11 cellular contexts compared by ENCODE assay signal in the genomic region with DNA sequence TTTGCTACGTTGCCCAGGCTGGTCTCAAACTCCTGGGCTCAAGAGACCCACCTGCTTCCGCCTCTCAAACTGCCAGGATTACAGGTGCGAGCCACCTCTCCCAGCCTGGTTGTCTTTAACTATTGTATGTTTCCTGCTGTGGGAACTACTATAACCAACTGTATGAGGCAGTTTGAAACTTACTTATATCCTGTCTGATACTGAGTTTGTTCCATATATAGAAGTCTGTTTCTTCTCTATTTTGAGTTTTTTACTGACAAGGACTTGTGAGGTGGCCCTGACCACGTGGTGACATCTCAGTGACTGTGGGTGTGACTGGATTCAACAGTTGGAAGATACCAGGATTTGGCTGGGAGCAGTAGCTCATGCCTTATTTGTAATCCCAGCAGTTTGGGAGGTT. TPM values are rescaled to one million over a fixed set of nuclear protein-coding genes. Genes with fewer than 3 reads are reported as not detected.
DNase-seq lines count a peak whose midpoint lies in the region; ATAC-seq lines count a peak whose summit lies in the region.
"Had no signal": no experiment of that assay in that cellular context is flagged by ENCODE, and none has a peak within 500 bp of the region (broad histone marks: within the 10 kb centered on the region; RNA-seq: fewer than 3 reads in every experiment).

No MANE protein-coding gene starts in this region.

- H3K27me3 Mint-ChIP-seq in activated CD8-positive, alpha-beta memory T cell treated with anti-CD3 and anti-CD28 coated beads, Interleukin-2, amount 10 ng/mL, durations not matched to agents 7 days and 5 days: no peaks in the 10 kb centered on the region

- peaks cover 21% of the 10 kb centered on the region for H3K4me1 Mint-ChIP-seq in activated CD8-positive, alpha-beta memory T cell treated with anti-CD3 and anti-CD28 coated beads, Interleukin-2, amount 10 ng/mL, durations not matched to agents 7 days and 5 days
- H3K4me1 Mint-ChIP-seq in stimulated activated effector memory CD8-positive, alpha-beta T cell treated with anti-CD3 and anti-CD28 coated beads, Interleukin-12 subunit alpha, Interleukin-12 subunit beta, amount 100 ng/mL, for 72 hours: peaks cover 36% of the 10 kb centered on the region

- CTCF ChIA-PET in activated CD8-positive, alpha-beta memory T cell treated with anti-CD3 and anti-CD28 coated beads, Interleukin-2, amount 10 ng/mL, durations not matched to agents 7 days and 5 days (lab: Charles Lee): no interaction called here

- ATAC-seq in activated CD8-positive, alpha-beta memory T cell treated with anti-CD3 and anti-CD28 coated beads, Interleukin-2, amount 10 ng/mL, durations not matched to agents 7 days and 5 days: peak; percentile 66
- ATAC-seq in GM21737 (IDR thresholded peaks at IDR 0.05; ENCODE audit: unreplicated experiment) (peak; percentile 96), HG03460 (IDR thresholded peaks at IDR 0.05; ENCODE audit: unreplicated experiment) (peak; percentile 94), left colon (no peak)
- peak; percentile 89 for ATAC-seq in stimulated activated effector memory CD8-positive, alpha-beta T cell treated with anti-CD3 and anti-CD28 coated beads, Interleukin-12 subunit alpha, Interleukin-12 subunit beta, amount 100 ng/mL, for 72 hours

- peak overlapping the region; percentile 68 for H3K27ac Mint-ChIP-seq in activated CD8-positive, alpha-beta memory T cell treated with anti-CD3 and anti-CD28 coated beads, Interleukin-2, amount 10 ng/mL, durations not matched to agents 7 days and 5 days
- H3K27ac Mint-ChIP-seq in stimulated activated effector memory CD8-positive, alpha-beta T cell treated with anti-CD3 and anti-CD28 coated beads, Interleukin-12 subunit alpha, Interleukin-12 subunit beta, amount 100 ng/mL, for 72 hours: peak overlapping the region; percentile 45

- H3K9me3 Mint-ChIP-seq in activated CD8-positive, alpha-beta memory T cell treated with anti-CD3 and anti-CD28 coated beads, Interleukin-2, amount 10 ng/mL, durations not matched to agents 7 days and 5 days (ENCODE audit: low read depth): no peaks in the 10 kb centered on the region
- H3K9me3 Mint-ChIP-seq in stimulated activated effector memory CD8-positive, alpha-beta T cell treated with anti-CD3 and anti-CD28 coated beads, Interleukin-12 subunit alpha, Interleukin-12 subunit beta, amount 100 ng/mL, for 72 hours: no peaks in the 10 kb centered on the region

- intact Hi-C loops in left colon (cut with DNase I, micrococcal nuclease): no loop called here

- H3K36me3 Mint-ChIP-seq in activated CD8-positive, alpha-beta memory T cell treated with anti-CD3 and anti-CD28 coated beads, Interleukin-2, amount 10 ng/mL, durations not matched to agents 7 days and 5 days: peaks cover 38% of the 10 kb centered on the region
- H3K36me3 Mint-ChIP-seq in stimulated activated effector memory CD8-positive, alpha-beta T cell treated with anti-CD3 and anti-CD28 coated beads, Interleukin-12 subunit alpha, Interleukin-12 subunit beta, amount 100 ng/mL, for 72 hours: peaks cover 44% of the 10 kb centered on the region

- H3K4me3 Mint-ChIP-seq in activated CD8-positive, alpha-beta memory T cell treated with anti-CD3 and anti-CD28 coated beads, Interleukin-2, amount 10 ng/mL, durations not matched to agents 7 days and 5 days: no peak overlapping the region
- H3K4me3 Mint-ChIP-seq in stimulated activated effector memory CD8-positive, alpha-beta T cell treated with anti-CD3 and anti-CD28 coated beads, Interleukin-12 subunit alpha, Interleukin-12 subunit beta, amount 100 ng/mL, for 72 hours: peak overlapping the region; percentile 18

- DNase-seq in activated CD8-positive, alpha-beta memory T cell treated with anti-CD3 and anti-CD28 coated beads, Interleukin-2, amount 10 ng/mL, durations not matched to agents 7 days and 5 days: no peak
- no peak for DNase-seq in activated CD8-positive, alpha-beta memory T cell treated with anti-CD3 and anti-CD28 coated beads, Interleukin-2, amount 50 U/mL, for 48 hours
- no peak for DNase-seq in stimulated activated effector memory CD8-positive, alpha-beta T cell treated with anti-CD3 and anti-CD28 coated beads, Interleukin-12 subunit alpha, Interleukin-12 subunit beta, amount 100 ng/mL, for 72 hours (ENCODE audit: low spot score in 2 of 2)
- DNase-seq in left colon: no peak
- DNase-seq in D341Med (ENCODE audit: low spot score): no peak
- no peak for DNase-seq in H4 (ENCODE audit: low spot score)
- DNase-seq: activated gamma-delta T cell; stimulated activated CD4-positive, alpha-beta T cell treated with anti-CD3 and anti-CD28 coated beads, Interleukin-15, amount 100 ng/mL, for 24 hours; upper lobe of left lung had no signal

RNA-seq across cellular contexts. Expression of a gene that starts 14.2 kb away (rescaled TPM):
- total RNA-seq in activated CD8-positive, alpha-beta memory T cell treated with anti-CD3 and anti-CD28 coated beads, Interleukin-2, amount 10 ng/mL, durations not matched to agents 7 days and 5 days: 10 to 100 TPM; 55.1 to 66.3 TPM
- total RNA-seq in left colon: 10 to 100 TPM; 75.3 to 89.7 TPM
- total RNA-seq in H4 (2014; rRNA removed; shearing (Covaris generic)): 35.9 and 41.1 TPM in 2 replicates

RNA-seq across cellular contexts. Expression of a gene that starts 14.5 kb away (rescaled TPM):
- 1 to 10 TPM; 4.6 to 4.7 TPM for total RNA-seq in activated CD8-positive, alpha-beta memory T cell treated with anti-CD3 and anti-CD28 coated beads, Interleukin-2, amount 10 ng/mL, durations not matched to agents 7 days and 5 days
- 1 to 10 TPM; 6.7 to 7.1 TPM for total RNA-seq in left colon
- total RNA-seq in H4 (2014; rRNA removed; shearing (Covaris generic)): 3.0 and 3.2 TPM in 2 replicates
